In genomic region chr6:10837009-10837691, GRCh38 we compare ENCODE assay signal across 9 cellular contexts. TPM values are rescaled to one million over a fixed set of nuclear protein-coding genes. Genes with fewer than 3 reads are reported as not detected.
A peak's percentile ranks its signal among the peaks of the same experiment; 100 is the strongest.
DNase-seq lines count a peak whose midpoint lies in the region; ATAC-seq, FAIRE-seq and TF ChIP-seq lines count a peak whose summit lies in the region.
"Had no signal": no experiment of that assay in that cellular context is flagged by ENCODE, and none has a peak within 500 bp of the region (broad histone marks: within the 10 kb centered on the region; RNA-seq: fewer than 3 reads in every experiment).

No MANE protein-coding gene starts in this region.

- H3K27me3 ChIP-seq in breast epithelium, result no peaks in the 10 kb centered on the region

- peaks cover 52% of the 10 kb centered on the region for H3K27me3 Mint-ChIP-seq in stimulated activated naive CD8-positive, alpha-beta T cell treated with anti-CD3 and anti-CD28 coated beads, Interleukin-15, Interleukin-2, amounts not matched to agents 100 ng/mL and 50 ng/mL, for 24 hours

- no peak for TF ChIP-seq CTCF in breast epithelium (IDR thresholded peaks at IDR 0.05)
- no peak for TF ChIP-seq CTCF in kidney (IDR thresholded peaks at IDR 0.05; ENCODE audit: borderline replicate concordance, extremely low read depth, insufficient read depth)

- no peaks in the 10 kb centered on the region for H3K9me3 ChIP-seq in breast epithelium
- no peaks in the 10 kb centered on the region for H3K9me3 ChIP-seq in kidney (ENCODE audit: control insufficient read depth in 1 of 2, low read length in 2 of 2)

- ATAC-seq in GM18868 (IDR thresholded peaks at IDR 0.05; ENCODE audit: unreplicated experiment), result no peak

- H3K4me3 Mint-ChIP-seq in stimulated activated naive CD8-positive, alpha-beta T cell treated with anti-CD3 and anti-CD28 coated beads, Interleukin-15, Interleukin-2, amounts not matched to agents 100 ng/mL and 50 ng/mL, for 24 hours, result peak overlapping the region; percentile 84

- intact Hi-C loops in breast epithelium (cut with DNase I; ENCODE audit: low total_unique reads), result no loop called here
- intact Hi-C loops in kidney (cut with DNase I), result no loop called here

- H3K9ac ChIP-seq in kidney (ENCODE audit: low read length in 2 of 2), result peak overlapping the region; percentile 11 to 69

- H3K27ac ChIP-seq in breast epithelium (no peak overlapping the region), kidney (ENCODE audit: low read depth in 2 of 2, low read length in 2 of 2) (no peak overlapping the region)

- H3K4me3 ChIP-seq in breast epithelium, result peak overlapping the region; percentile 73 to 76 (median 74)
- H3K4me3 ChIP-seq in kidney (ENCODE audit: low read length in 2 of 2), result peak overlapping the region; percentile 58 to 79

- no peaks in the 10 kb centered on the region for H3K9me3 Mint-ChIP-seq in stimulated activated naive CD8-positive, alpha-beta T cell treated with anti-CD3 and anti-CD28 coated beads, Interleukin-15, Interleukin-2, amounts not matched to agents 100 ng/mL and 50 ng/mL, for 24 hours

- DNase-seq in NCI-H1105 treated with DMSO at 0.1 percent for 48 hours (lab: John Stamatoyannopoulos, UW), result peak; percentile 32
- DNase-seq in NCI-H1105 (lab: John Stamatoyannopoulos, UW), result no peak
- peak; percentile 35 to 65 for DNase-seq in NCI-H524 (lab: John Stamatoyannopoulos, UW)
- DNase-seq in breast epithelium (ENCODE audit: low spot score in 2 of 2), result no peak
- DNase-seq in kidney, result peak; percentile 76
- DNase-seq in activated CD8-positive, alpha-beta memory T cell treated with anti-CD3 and anti-CD28 coated beads for 24 hours, result no peak

- peak overlapping the region; percentile 34 for H3K27ac Mint-ChIP-seq in stimulated activated naive CD8-positive, alpha-beta T cell treated with anti-CD3 and anti-CD28 coated beads, Interleukin-15, Interleukin-2, amounts not matched to agents 100 ng/mL and 50 ng/mL, for 24 hours

- H3K4me1 ChIP-seq in breast epithelium (no peaks in the 10 kb centered on the region), kidney (ENCODE audit: control insufficient read depth in 1 of 2, insufficient read depth in 1 of 2, low read depth in 1 of 2, low read length in 2 of 2) (no peaks in the 10 kb centered on the region)

- FAIRE-seq in kidney (lab: Jason Lieb, UNC), result no peak

- no peak for TF ChIP-seq POLR2A in breast epithelium (IDR thresholded peaks at IDR 0.05)

- H3K36me3 ChIP-seq in breast epithelium (no peaks in the 10 kb centered on the region), kidney (ENCODE audit: control insufficient read depth in 1 of 2, insufficient read depth in 2 of 2, low read length in 2 of 2) (no peaks in the 10 kb centered on the region)

- H3K4me1 Mint-ChIP-seq in stimulated activated naive CD8-positive, alpha-beta T cell treated with anti-CD3 and anti-CD28 coated beads, Interleukin-15, Interleukin-2, amounts not matched to agents 100 ng/mL and 50 ng/mL, for 24 hours (ENCODE audit: low read depth), result peaks cover 25% of the 10 kb centered on the region

- H3K36me3 Mint-ChIP-seq in stimulated activated naive CD8-positive, alpha-beta T cell treated with anti-CD3 and anti-CD28 coated beads, Interleukin-15, Interleukin-2, amounts not matched to agents 100 ng/mL and 50 ng/mL, for 24 hours (ENCODE audit: low read depth), result peaks cover 3% of the 10 kb centered on the region

RNA-seq across cellular contexts. Expression of gene MAK, which starts 1.2 kb away (rescaled TPM):
- total RNA-seq in breast epithelium, result under 1 TPM; 0.16 to 0.98 (median 0.59) TPM
- 0.66 TPM for total RNA-seq in kidney
- not detected for polyA plus RNA-seq in kidney (ENCODE audit: insufficient read depth, low read depth, low replicate concordance)

RNA-seq across cellular contexts. Expression of gene GCM2, which starts 44.7 kb away (rescaled TPM):
- total RNA-seq in breast epithelium (not detected), kidney (not detected)
- not detected for polyA plus RNA-seq in kidney (ENCODE audit: insufficient read depth, low read depth, low replicate concordance)
- polyA plus RNA-seq: adipose tissue had no signal

RNA-seq across cellular contexts. Expression of gene SYCP2L, which starts 49.7 kb away (rescaled TPM):
- total RNA-seq in breast epithelium (1 to 10 TPM; 1.8 to 2.2 (median 2.0) TPM), kidney (1.5 TPM)
- polyA plus RNA-seq in kidney (ENCODE audit: insufficient read depth, low read depth, low replicate concordance), result 1.0 TPM

Comparison
In these comparisons a context has a peak if more than half of its experiments do, and no peak if none do; other contexts are left out.
1. DNase-seq: peak in NCI-H1105 treated with DMSO at 0.1 percent for 48 hours (single experiment), NCI-H524 (2 of 2) and kidney (single experiment); none in NCI-H1105 (single experiment), breast epithelium (0 of 2) and activated CD8-positive, alpha-beta memory T cell treated with anti-CD3 and anti-CD28 coated beads for 24 hours (single experiment).